ENCODE assay signal across 1 cellular context in genomic region chr11:66842896-66843775, GRCh38.
A peak's percentile ranks its signal among the peaks of the same experiment; 100 is the strongest.
TF ChIP-seq lines count a peak whose summit lies in the region.

A gene with protein sequence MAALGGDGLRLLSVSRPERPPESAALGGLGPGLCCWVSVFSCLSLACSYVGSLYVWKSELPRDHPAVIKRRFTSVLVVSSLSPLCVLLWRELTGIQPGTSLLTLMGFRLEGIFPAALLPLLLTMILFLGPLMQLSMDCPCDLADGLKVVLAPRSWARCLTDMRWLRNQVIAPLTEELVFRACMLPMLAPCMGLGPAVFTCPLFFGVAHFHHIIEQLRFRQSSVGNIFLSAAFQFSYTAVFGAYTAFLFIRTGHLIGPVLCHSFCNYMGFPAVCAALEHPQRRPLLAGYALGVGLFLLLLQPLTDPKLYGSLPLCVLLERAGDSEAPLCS (plus strand): TSS chr11:66843441. CDS start chr11:66843456, 15 bp downstream.

TF ChIP-seq in HepG2, 621 proteins besides CTCF, POLR2A, EP300 and RAD21 (continued from another document and continues in another):
- TF ChIP-seq ZNF280D (CRISPR knock-in tag; IDR thresholded peaks at IDR 0.05) (no peak), ZNF572 (CRISPR knock-in tag; IDR thresholded peaks at IDR 0.05) (no peak), ZNF619 (CRISPR knock-in tag; IDR thresholded peaks at IDR 0.05) (peak; percentile 55; the same call in 1 of the 2 replicates), TGIF2 (CRISPR knock-in tag; IDR thresholded peaks at IDR 0.05) (no peak), ZNF7 (CRISPR knock-in tag; IDR thresholded peaks at IDR 0.05) (no peak), IKZF4 (CRISPR knock-in tag; IDR thresholded peaks at IDR 0.05; ENCODE audit: borderline replicate concordance, low read depth, not compliant biosample characterization) (no peak), ZNF790 (CRISPR knock-in tag; IDR thresholded peaks at IDR 0.05; ENCODE audit: borderline replicate concordance) (no peak), ZSCAN30 (CRISPR knock-in tag; IDR thresholded peaks at IDR 0.05) (no peak), ZSCAN29 (CRISPR knock-in tag; conservative IDR thresholded peaks at IDR 0.05) (no peak), ZNF530 (CRISPR knock-in tag; IDR thresholded peaks at IDR 0.05; ENCODE audit: low read depth) (no peak), NR2F6 (IDR thresholded peaks at IDR 0.05) (no peak), NR2F6 (CRISPR knock-in tag; IDR thresholded peaks at IDR 0.05) (0 out of 2 replicates have a peak, but pooled peaks have one; percentile 6), ZNF607 (CRISPR knock-in tag; IDR thresholded peaks at IDR 0.05; ENCODE audit: borderline replicate concordance) (0 out of 2 replicates have a peak, but pooled peaks have one; percentile 37), FOXA3 (CRISPR knock-in tag; IDR thresholded peaks at IDR 0.05) (no peak; the same call in 1 of the 2 replicates), SMAD3 (CRISPR knock-in tag; IDR thresholded peaks at IDR 0.05) (no peak), MED13 (CRISPR knock-in tag; IDR thresholded peaks at IDR 0.05) (no peak), CENPT (CRISPR knock-in tag; IDR thresholded peaks at IDR 0.05; ENCODE audit: low read depth) (peak; percentile 60; the same call in 1 of the 2 replicates), GRHL1 (CRISPR knock-in tag; conservative IDR thresholded peaks at IDR 0.05) (no peak), SNAPC2 (CRISPR knock-in tag; IDR thresholded peaks at IDR 0.05) (peak; percentile 38; the same call in 1 of the 2 replicates), PATZ1 (CRISPR knock-in tag; IDR thresholded peaks at IDR 0.05) (peak; percentile 17), ZNF775 (CRISPR knock-in tag; IDR thresholded peaks at IDR 0.05; ENCODE audit: borderline replicate concordance) (no peak), ZNF816 (CRISPR knock-in tag; IDR thresholded peaks at IDR 0.05; ENCODE audit: borderline replicate concordance) (no peak), ZNF75D (CRISPR knock-in tag; IDR thresholded peaks at IDR 0.05; ENCODE audit: borderline replicate concordance) (no peak), NR2C2 (CRISPR knock-in tag; IDR thresholded peaks at IDR 0.05; ENCODE audit: borderline replicate concordance) (peak; percentile 92), XBP1 (CRISPR knock-in tag; IDR thresholded peaks at IDR 0.05) (no peak), MBD4 (IDR thresholded peaks at IDR 0.05; ENCODE audit: borderline replicate concordance, low read length) (no peak), ZNF207 (IDR thresholded peaks at IDR 0.05; ENCODE audit: borderline replicate concordance) (no peak), SRY (CRISPR knock-in tag; IDR thresholded peaks at IDR 0.05) (peak; percentile 60), ZNF343 (CRISPR knock-in tag; IDR thresholded peaks at IDR 0.05) (no peak), CEBPG (CRISPR knock-in tag; IDR thresholded peaks at IDR 0.05) (no peak), ZNF138 (CRISPR knock-in tag; IDR thresholded peaks at IDR 0.05; ENCODE audit: low read depth) (no peak), TOPORS (CRISPR knock-in tag; IDR thresholded peaks at IDR 0.05) (no peak; the same call in 1 of the 2 replicates), LRRFIP1 (CRISPR knock-in tag; conservative IDR thresholded peaks at IDR 0.05) (no peak), BRF2 (CRISPR knock-in tag; IDR thresholded peaks at IDR 0.05) (0 out of 2 replicates have a peak, but pooled peaks have one; percentile 39), RELA (CRISPR knock-in tag; IDR thresholded peaks at IDR 0.05) (peak; percentile 47; the same call in 1 of the 2 replicates), NR2F1 (CRISPR knock-in tag; IDR thresholded peaks at IDR 0.05) (no peak; a peak in 1 of 4 replicates), ZNF766 (CRISPR knock-in tag; IDR thresholded peaks at IDR 0.05; ENCODE audit: borderline replicate concordance) (no peak), NFE2L2 (IDR thresholded peaks at IDR 0.05; ENCODE audit: low read length) (no peak)
- TF ChIP-seq, protein P1, sequence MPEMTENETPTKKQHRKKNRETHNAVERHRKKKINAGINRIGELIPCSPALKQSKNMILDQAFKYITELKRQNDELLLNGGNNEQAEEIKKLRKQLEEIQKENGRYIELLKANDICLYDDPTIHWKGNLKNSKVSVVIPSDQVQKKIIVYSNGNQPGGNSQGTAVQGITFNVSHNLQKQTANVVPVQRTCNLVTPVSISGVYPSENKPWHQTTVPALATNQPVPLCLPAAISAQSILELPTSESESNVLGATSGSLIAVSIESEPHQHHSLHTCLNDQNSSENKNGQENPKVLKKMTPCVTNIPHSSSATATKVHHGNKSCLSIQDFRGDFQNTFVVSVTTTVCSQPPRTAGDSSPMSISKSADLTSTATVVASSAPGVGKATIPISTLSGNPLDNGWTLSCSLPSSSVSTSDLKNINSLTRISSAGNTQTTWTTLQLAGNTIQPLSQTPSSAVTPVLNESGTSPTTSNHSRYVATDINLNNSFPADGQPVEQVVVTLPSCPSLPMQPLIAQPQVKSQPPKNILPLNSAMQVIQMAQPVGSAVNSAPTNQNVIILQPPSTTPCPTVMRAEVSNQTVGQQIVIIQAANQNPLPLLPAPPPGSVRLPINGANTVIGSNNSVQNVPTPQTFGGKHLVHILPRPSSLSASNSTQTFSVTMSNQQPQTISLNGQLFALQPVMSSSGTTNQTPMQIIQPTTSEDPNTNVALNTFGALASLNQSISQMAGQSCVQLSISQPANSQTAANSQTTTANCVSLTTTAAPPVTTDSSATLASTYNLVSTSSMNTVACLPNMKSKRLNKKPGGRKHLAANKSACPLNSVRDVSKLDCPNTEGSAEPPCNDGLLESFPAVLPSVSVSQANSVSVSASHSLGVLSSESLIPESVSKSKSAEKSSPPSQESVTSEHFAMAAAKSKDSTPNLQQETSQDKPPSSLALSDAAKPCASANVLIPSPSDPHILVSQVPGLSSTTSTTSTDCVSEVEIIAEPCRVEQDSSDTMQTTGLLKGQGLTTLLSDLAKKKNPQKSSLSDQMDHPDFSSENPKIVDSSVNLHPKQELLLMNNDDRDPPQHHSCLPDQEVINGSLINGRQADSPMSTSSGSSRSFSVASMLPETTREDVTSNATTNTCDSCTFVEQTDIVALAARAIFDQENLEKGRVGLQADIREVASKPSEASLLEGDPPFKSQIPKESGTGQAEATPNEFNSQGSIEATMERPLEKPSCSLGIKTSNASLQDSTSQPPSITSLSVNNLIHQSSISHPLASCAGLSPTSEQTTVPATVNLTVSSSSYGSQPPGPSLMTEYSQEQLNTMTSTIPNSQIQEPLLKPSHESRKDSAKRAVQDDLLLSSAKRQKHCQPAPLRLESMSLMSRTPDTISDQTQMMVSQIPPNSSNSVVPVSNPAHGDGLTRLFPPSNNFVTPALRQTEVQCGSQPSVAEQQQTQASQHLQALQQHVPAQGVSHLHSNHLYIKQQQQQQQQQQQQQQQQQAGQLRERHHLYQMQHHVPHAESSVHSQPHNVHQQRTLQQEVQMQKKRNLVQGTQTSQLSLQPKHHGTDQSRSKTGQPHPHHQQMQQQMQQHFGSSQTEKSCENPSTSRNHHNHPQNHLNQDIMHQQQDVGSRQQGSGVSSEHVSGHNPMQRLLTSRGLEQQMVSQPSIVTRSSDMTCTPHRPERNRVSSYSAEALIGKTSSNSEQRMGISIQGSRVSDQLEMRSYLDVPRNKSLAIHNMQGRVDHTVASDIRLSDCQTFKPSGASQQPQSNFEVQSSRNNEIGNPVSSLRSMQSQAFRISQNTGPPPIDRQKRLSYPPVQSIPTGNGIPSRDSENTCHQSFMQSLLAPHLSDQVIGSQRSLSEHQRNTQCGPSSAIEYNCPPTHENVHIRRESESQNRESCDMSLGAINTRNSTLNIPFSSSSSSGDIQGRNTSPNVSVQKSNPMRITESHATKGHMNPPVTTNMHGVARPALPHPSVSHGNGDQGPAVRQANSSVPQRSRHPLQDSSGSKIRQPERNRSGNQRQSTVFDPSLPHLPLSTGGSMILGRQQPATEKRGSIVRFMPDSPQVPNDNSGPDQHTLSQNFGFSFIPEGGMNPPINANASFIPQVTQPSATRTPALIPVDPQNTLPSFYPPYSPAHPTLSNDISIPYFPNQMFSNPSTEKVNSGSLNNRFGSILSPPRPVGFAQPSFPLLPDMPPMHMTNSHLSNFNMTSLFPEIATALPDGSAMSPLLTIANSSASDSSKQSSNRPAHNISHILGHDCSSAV (CRISPR knock-in tag; IDR thresholded peaks at IDR 0.05; ENCODE audit: borderline replicate concordance) = no peak
- TF ChIP-seq, protein P2, sequence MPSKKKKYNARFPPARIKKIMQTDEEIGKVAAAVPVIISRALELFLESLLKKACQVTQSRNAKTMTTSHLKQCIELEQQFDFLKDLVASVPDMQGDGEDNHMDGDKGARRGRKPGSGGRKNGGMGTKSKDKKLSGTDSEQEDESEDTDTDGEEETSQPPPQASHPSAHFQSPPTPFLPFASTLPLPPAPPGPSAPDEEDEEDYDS (CRISPR knock-in tag; IDR thresholded peaks at IDR 0.05) = no peak
- TF ChIP-seq, protein P3, sequence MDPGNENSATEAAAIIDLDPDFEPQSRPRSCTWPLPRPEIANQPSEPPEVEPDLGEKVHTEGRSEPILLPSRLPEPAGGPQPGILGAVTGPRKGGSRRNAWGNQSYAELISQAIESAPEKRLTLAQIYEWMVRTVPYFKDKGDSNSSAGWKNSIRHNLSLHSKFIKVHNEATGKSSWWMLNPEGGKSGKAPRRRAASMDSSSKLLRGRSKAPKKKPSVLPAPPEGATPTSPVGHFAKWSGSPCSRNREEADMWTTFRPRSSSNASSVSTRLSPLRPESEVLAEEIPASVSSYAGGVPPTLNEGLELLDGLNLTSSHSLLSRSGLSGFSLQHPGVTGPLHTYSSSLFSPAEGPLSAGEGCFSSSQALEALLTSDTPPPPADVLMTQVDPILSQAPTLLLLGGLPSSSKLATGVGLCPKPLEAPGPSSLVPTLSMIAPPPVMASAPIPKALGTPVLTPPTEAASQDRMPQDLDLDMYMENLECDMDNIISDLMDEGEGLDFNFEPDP (CRISPR knock-in tag; conservative IDR thresholded peaks at IDR 0.05) = peak; percentile 74; the same call in 1 of the 2 replicates
